20 cellular contexts compared by ENCODE assay signal in the genomic region with DNA sequence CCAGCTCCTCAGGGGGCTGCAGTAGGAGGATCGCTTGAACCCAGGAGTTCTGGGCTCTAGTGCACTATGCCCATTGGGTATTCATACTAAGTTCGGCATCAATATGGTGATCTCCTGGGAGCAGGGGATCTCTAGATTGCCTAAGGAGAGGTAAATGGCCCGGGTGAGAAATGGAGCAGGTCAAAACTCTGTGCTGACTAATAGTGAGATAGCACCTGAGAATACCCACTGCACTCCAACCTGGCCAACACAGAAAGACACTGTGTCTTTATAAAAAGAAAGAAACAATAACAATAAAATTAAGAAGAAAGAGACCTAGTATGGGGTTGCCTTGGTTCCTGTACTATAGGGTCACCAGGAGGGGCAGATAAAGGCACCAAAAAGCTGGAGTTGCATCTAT. TPM values are rescaled to one million over a fixed set of nuclear protein-coding genes. Genes with fewer than 3 reads are reported as not detected.
"Had no signal": no experiment of that assay in that cellular context is flagged by ENCODE, and none has a peak within 500 bp of the region (broad histone marks: within the 10 kb centered on the region; RNA-seq: fewer than 3 reads in every experiment).

No MANE protein-coding gene starts in this region.

- H3K36me3 Mint-ChIP-seq: activated naive CD4-positive, alpha-beta T cell treated with anti-CD3 and anti-CD28 coated beads, Interleukin-2, amount 10 ng/mL, durations not matched to agents 7 days and 5 days had no signal

- H3K36me3 ChIP-seq: colonic mucosa, esophagus muscularis mucosa, left lung, prostate gland, stomach had no signal

- ATAC-seq: left lung, right cardiac atrium had no signal

- H3K4me1 ChIP-seq: colonic mucosa, prostate gland, stomach had no signal

- H3K9me3 Mint-ChIP-seq: activated naive CD4-positive, alpha-beta T cell treated with anti-CD3 and anti-CD28 coated beads, Interleukin-2, amount 10 ng/mL, durations not matched to agents 7 days and 5 days; nephron had no signal

- H3K27ac ChIP-seq: colonic mucosa, esophagus muscularis mucosa, hepatocyte, left lung, prostate gland, stomach had no signal

- H3K4me2 ChIP-seq: hepatocyte had no signal

- H3K79me2 ChIP-seq: hepatocyte had no signal

- H2AFZ ChIP-seq: hepatocyte had no signal

- H3K4me3 Mint-ChIP-seq: activated naive CD4-positive, alpha-beta T cell treated with anti-CD3 and anti-CD28 coated beads, Interleukin-2, amount 10 ng/mL, durations not matched to agents 7 days and 5 days; nephron had no signal

- H3K4me3 ChIP-seq: colonic mucosa, esophagus muscularis mucosa, hepatocyte, left lung, prostate gland, stomach had no signal

- H3K27me3 ChIP-seq: colonic mucosa, hepatocyte had no signal

- FAIRE-seq: small intestine had no signal

- H3K27ac Mint-ChIP-seq: activated naive CD4-positive, alpha-beta T cell treated with anti-CD3 and anti-CD28 coated beads, Interleukin-2, amount 10 ng/mL, durations not matched to agents 7 days and 5 days; nephron had no signal

- DNase-seq: activated CD4-positive, alpha-beta T cell treated with anti-CD3 and anti-CD28 coated beads, Interleukin-2, amount 50 U/mL, for 4 hours; activated naive CD4-positive, alpha-beta T cell treated with anti-CD3 and anti-CD28 coated beads, Interleukin-2, amount 10 ng/mL, durations not matched to agents 7 days and 5 days; activated T-cell treated with anti-CD3 and anti-CD28 coated beads for 4 hours; amniotic stem cell; caudate nucleus; colonic mucosa; islet precursor cell; left lung; nucleus accumbens; right cardiac atrium; small intestine; stimulated activated CD4-positive, alpha-beta T cell treated with anti-CD3 and anti-CD28 coated beads, Interleukin-4, amount 100 ng/mL, for 4 hours; stimulated activated CD8-positive, alpha-beta memory T cell treated with anti-CD3 and anti-CD28 coated beads, Interleukin-4, amount 100 ng/mL, for 48 hours; stomach had no signal

- H3K9me3 ChIP-seq: colonic mucosa, esophagus muscularis mucosa, left lung, prostate gland, stomach had no signal

RNA-seq across cellular contexts. Expression of a gene that starts 28.8 kb away (rescaled TPM):
- total RNA-seq: glomerular endothelial cell, prostate gland, right cardiac atrium had no signal
- polyA plus RNA-seq: urinary bladder had no signal
